Comparison of ENCODE assay signal across 29 cellular contexts in genomic region chr17:50745631-50746030, GRCh38. TPM values are rescaled to one million over a fixed set of nuclear protein-coding genes. Genes with fewer than 3 reads are reported as not detected.
"Had no signal": no experiment of that assay in that cellular context is flagged by ENCODE, and none has a peak within 500 bp of the region (broad histone marks: within the 10 kb centered on the region; RNA-seq: fewer than 3 reads in every experiment).

No MANE protein-coding gene starts in this region.

- H3K9me3 Mint-ChIP-seq: activated naive CD8-positive, alpha-beta T cell treated with anti-CD3 and anti-CD28 coated beads for 36 hours; activated T-cell treated with anti-CD3 and anti-CD28 coated beads, Interleukin-2, amount 50 U/mL, for 24 hours; activated T-helper 1 cell treated with anti-CD3 and anti-CD28 coated beads, Interleukin-12 subunit alpha, Interleukin-12 subunit beta, Interleukin-2, Interleukin-4 antibody, amounts not matched to agents 30 ng/mL and 10 ng/mL and 1 ng/mL, durations not matched to agents 14 hours and 24 hours and 36 hours had no signal

- H3K4me1 Mint-ChIP-seq: activated CD4-positive, alpha-beta T cell treated with anti-CD3 and anti-CD28 coated beads for 36 hours had no signal

- H3K4me1 ChIP-seq: adrenal gland, Peyer's patch, SJCRH30 had no signal

- H3K27me3 ChIP-seq: adrenal gland, Peyer's patch, SJCRH30 had no signal

- H3K4me3 Mint-ChIP-seq: activated CD4-positive, alpha-beta T cell treated with anti-CD3 and anti-CD28 coated beads for 36 hours; activated CD8-positive, alpha-beta memory T cell treated with anti-CD3 and anti-CD28 coated beads, Interleukin-2, amount 10 ng/mL, durations not matched to agents 7 days and 5 days; activated naive CD8-positive, alpha-beta T cell treated with anti-CD3 and anti-CD28 coated beads for 36 hours; activated T-cell treated with anti-CD3 and anti-CD28 coated beads, Interleukin-2, amount 50 U/mL, for 24 hours; activated T-helper 1 cell treated with anti-CD3 and anti-CD28 coated beads, Interleukin-12 subunit alpha, Interleukin-12 subunit beta, Interleukin-2, Interleukin-4 antibody, amounts not matched to agents 30 ng/mL and 10 ng/mL and 1 ng/mL, durations not matched to agents 14 hours and 24 hours and 36 hours had no signal

- H3K4me3 ChIP-seq: adrenal gland, Peyer's patch, SJCRH30 had no signal

- H3K9ac ChIP-seq: SK-N-SH had no signal

- H3K27ac Mint-ChIP-seq: activated CD4-positive, alpha-beta T cell treated with anti-CD3 and anti-CD28 coated beads for 36 hours; activated CD8-positive, alpha-beta memory T cell treated with anti-CD3 and anti-CD28 coated beads, Interleukin-2, amount 10 ng/mL, durations not matched to agents 7 days and 5 days; activated T-helper 1 cell treated with anti-CD3 and anti-CD28 coated beads, Interleukin-12 subunit alpha, Interleukin-12 subunit beta, Interleukin-2, Interleukin-4 antibody, amounts not matched to agents 30 ng/mL and 10 ng/mL and 1 ng/mL, durations not matched to agents 14 hours and 24 hours and 36 hours had no signal

- H3K9me3 ChIP-seq: adrenal gland, Peyer's patch, SJCRH30, SK-N-SH had no signal

- DNase-seq: activated CD4-positive, alpha-beta T cell treated with anti-CD3 and anti-CD28 coated beads for 36 hours; activated CD8-positive, alpha-beta memory T cell treated with anti-CD3 and anti-CD28 coated beads, Interleukin-2, amount 10 ng/mL, durations not matched to agents 7 days and 5 days; activated effector memory CD4-positive, alpha-beta T cell treated with Interleukin-2 at 50 U/mL for 16 hours; activated naive CD4-positive, alpha-beta T cell; activated naive CD8-positive, alpha-beta T cell treated with anti-CD3 and anti-CD28 coated beads for 36 hours; activated T-cell treated with anti-CD3 and anti-CD28 coated beads, Interleukin-2, amount 50 U/mL, for 24 hours; adrenal gland; anterior cingulate cortex; KG1; NCI-H1092 treated with DMSO at 0.1 percent for 48 hours; NCI-H1417 treated with DMSO at 0.1 percent for 48 hours; NCI-H1694; NCI-H2029; NCI-H510A treated with DMSO at 0.1 percent for 48 hours; NCI-H69; NK-92 treated with Interleukin-12 subunit alpha and Interleukin-12 subunit beta, amount 100 ng/mL, for 24 hours; OCI-M1; Peyer's patch; Right ventricle myocardium superior; SJCRH30; SK-N-SH; T-helper 1 cell had no signal

- H3K4me2 ChIP-seq: SK-N-SH had no signal

- H3K27ac ChIP-seq: adrenal gland, Peyer's patch, SJCRH30, VCaP had no signal

- H3K27me3 Mint-ChIP-seq: activated CD4-positive, alpha-beta T cell treated with anti-CD3 and anti-CD28 coated beads for 36 hours; activated CD8-positive, alpha-beta memory T cell treated with anti-CD3 and anti-CD28 coated beads, Interleukin-2, amount 10 ng/mL, durations not matched to agents 7 days and 5 days; activated naive CD8-positive, alpha-beta T cell treated with anti-CD3 and anti-CD28 coated beads for 36 hours; activated T-cell treated with anti-CD3 and anti-CD28 coated beads, Interleukin-2, amount 50 U/mL, for 24 hours had no signal

- ATAC-seq: activated CD4-positive, alpha-beta T cell treated with anti-CD3 and anti-CD28 coated beads for 36 hours; activated CD8-positive, alpha-beta memory T cell treated with anti-CD3 and anti-CD28 coated beads, Interleukin-2, amount 10 ng/mL, durations not matched to agents 7 days and 5 days had no signal

RNA-seq across cellular contexts. Expression of gene ANKRD40CL, which starts 21.7 kb away (rescaled TPM):
- total RNA-seq: activated CD4-positive, alpha-beta T cell treated with anti-CD3 and anti-CD28 coated beads for 36 hours; activated CD8-positive, alpha-beta memory T cell treated with anti-CD3 and anti-CD28 coated beads, Interleukin-2, amount 10 ng/mL, durations not matched to agents 7 days and 5 days; activated naive CD8-positive, alpha-beta T cell treated with anti-CD3 and anti-CD28 coated beads for 36 hours; activated T-helper 1 cell treated with anti-CD3 and anti-CD28 coated beads, Interleukin-12 subunit alpha, Interleukin-12 subunit beta, Interleukin-2, Interleukin-4 antibody, amounts not matched to agents 30 ng/mL and 10 ng/mL and 1 ng/mL, durations not matched to agents 14 hours and 24 hours and 36 hours; adrenal gland; cardiac septum; cerebellum; LHCN-M2; M059J; Right ventricle myocardium superior; SJCRH30; T-helper 2 cell treated with Interferon-gamma antibody and Interleukin-4, amounts not matched to agents 100 ng/mL and 5 ng/mL, for 36 hours had no signal
- polyA plus RNA-seq: adrenal gland, SK-N-SH had no signal
